ENCODE assay signal across 12 cellular contexts in genomic region chr4:145501051-145501660, GRCh38. TPM values are rescaled to one million over a fixed set of nuclear protein-coding genes. Genes with fewer than 3 reads are reported as not detected.
DNase-seq lines count a peak whose midpoint lies in the region; ATAC-seq and TF ChIP-seq lines count a peak whose summit lies in the region.
"Had no signal": no experiment of that assay in that cellular context is flagged by ENCODE, and none has a peak within 500 bp of the region (broad histone marks: within the 10 kb centered on the region; RNA-seq: fewer than 3 reads in every experiment).

No MANE protein-coding gene starts in this region.

- H3K4me1 ChIP-seq in lung (ENCODE audit: control insufficient read depth in 2 of 2, insufficient read depth in 2 of 2, low read length in 2 of 2) (peaks cover 8 to 18% of the 10 kb centered on the region in 2 donors), aorta (ENCODE audit: control insufficient read depth in 1 of 2, insufficient read depth in 2 of 2, low read length in 2 of 2) (peaks cover 0 to 13% of the 10 kb centered on the region in 2 donors), trophoblast cell (ENCODE audit: control insufficient read depth in 1 of 2, insufficient read depth in 2 of 2, low read length in 2 of 2) (peaks cover 0 to 2% of the 10 kb centered on the region in 2 experiments)

- H3K4me3 ChIP-seq in lung: no peak overlapping the region
- no peak overlapping the region for H3K4me3 ChIP-seq in aorta (ENCODE audit: low read length in 2 of 2)
- H3K4me3 ChIP-seq in trophoblast cell (ENCODE audit: low read depth, low read length): no peak overlapping the region
- H3K4me3 ChIP-seq: skin epidermis had no signal

- no peaks in the 10 kb centered on the region for H3K27me3 ChIP-seq in lung (ENCODE audit: control insufficient read depth, insufficient read depth)
- no peaks in the 10 kb centered on the region for H3K27me3 ChIP-seq in aorta (ENCODE audit: control insufficient read depth in 1 of 2, insufficient read depth in 2 of 2, low read length in 1 of 2)
- H3K27me3 ChIP-seq in trophoblast cell (ENCODE audit: insufficient read depth, low read length): no peaks in the 10 kb centered on the region
- H3K27me3 ChIP-seq: foreskin keratinocyte had no signal

- no peak overlapping the region for H4K91ac ChIP-seq in trophoblast cell (ENCODE audit: low read depth, low read length)

- no peak overlapping the region for H3K9ac ChIP-seq in trophoblast cell (ENCODE audit: low read length)

- no peak overlapping the region for H3K14ac ChIP-seq in trophoblast cell (ENCODE audit: low read length)

- peak overlapping the region in 1 of 2 donors; percentile 9 for H3K27ac ChIP-seq in lung (ENCODE audit: low read depth in 1 of 2, low read length in 1 of 2)
- no peak overlapping the region for H3K27ac ChIP-seq in aorta (ENCODE audit: low read depth in 1 of 2, low read length in 2 of 2)
- H3K27ac ChIP-seq in trophoblast cell (ENCODE audit: low read depth, low read length): no peak overlapping the region
- H3K27ac ChIP-seq: foreskin keratinocyte had no signal

- no peak overlapping the region for H3K4ac ChIP-seq in trophoblast cell (ENCODE audit: low read depth, low read length)

- H3K36me3 ChIP-seq in lung (ENCODE audit: control insufficient read depth in 2 of 2, insufficient read depth in 2 of 2, low read length in 2 of 2) (no peaks in the 10 kb centered on the region), aorta (ENCODE audit: control insufficient read depth in 1 of 2, insufficient read depth in 2 of 2, low read length in 1 of 2) (no peaks in the 10 kb centered on the region), trophoblast cell (ENCODE audit: control insufficient read depth in 1 of 2, insufficient read depth in 2 of 2, low read length in 2 of 2) (no peaks in the 10 kb centered on the region)

- no peaks in the 10 kb centered on the region for H3K9me3 ChIP-seq in lung (ENCODE audit: control insufficient read depth in 2 of 2, insufficient read depth in 1 of 2, low read length in 1 of 2)
- H3K9me3 ChIP-seq in aorta (ENCODE audit: control insufficient read depth, low read length): no peaks in the 10 kb centered on the region
- no peaks in the 10 kb centered on the region for H3K9me3 ChIP-seq in trophoblast cell (ENCODE audit: insufficient read depth, low read depth, low read length)

- H2BK12ac ChIP-seq in trophoblast cell (ENCODE audit: low read length): no peak overlapping the region

- no peak overlapping the region for H4K12ac ChIP-seq in trophoblast cell (ENCODE audit: low read depth, low read length)

- ATAC-seq in GM18867 (IDR thresholded peaks at IDR 0.05; ENCODE audit: unreplicated experiment) (peak; percentile 53), GM21619 (IDR thresholded peaks at IDR 0.05; ENCODE audit: unreplicated experiment) (peak; percentile 44), HG03354 (IDR thresholded peaks at IDR 0.05; ENCODE audit: poor library complexity, severe bottlenecking, unreplicated experiment) (peak; percentile 76), lung (ENCODE audit: insufficient read depth, low FRiP score) (peak; percentile 21), aorta (ENCODE audit: low FRiP score) (no peak)
- ATAC-seq: activated T-cell treated with anti-CD3 and anti-CD28 coated beads, Interleukin-2, amount 50 U/mL, for 72 hours; foreskin keratinocyte had no signal

- H4K8ac ChIP-seq in trophoblast cell (ENCODE audit: low read depth, low read length): no peak overlapping the region

- H3K4me2 ChIP-seq in trophoblast cell (ENCODE audit: low read length): no peak overlapping the region

- H2BK120ac ChIP-seq in trophoblast cell (ENCODE audit: insufficient read depth, low read length, poor library complexity): no peak overlapping the region

- H3K79me2 ChIP-seq in trophoblast cell (ENCODE audit: control insufficient read depth, insufficient read depth, low read length, poor library complexity): no peaks in the 10 kb centered on the region

- no peak overlapping the region for H3K23ac ChIP-seq in trophoblast cell (ENCODE audit: low read length)

- intact Hi-C loops in aorta (cut with DNase I): loop anchor here in 1 of 2 donors (5.0 to 10.0 kb wide), 2 partner anchors 56 to 114 kb away; partner anchors contain the start of gene MMAA

- 42 to 58% methylated on average over 3 of the region's 3 CpGs for WGBS in lung, 2 donors
- 90 to 93% methylated on average over 3 of the region's 3 CpGs for WGBS in aorta, 2 donors
- WGBS in trophoblast cell (ENCODE audit: extremely low coverage, insufficient coverage, insufficient read length): no CpG with 5 or more reads among the region's 3 CpGs

- TF ChIP-seq CTCF in lung (IDR thresholded peaks at IDR 0.05; ENCODE audit: control extremely low read depth, extremely low read depth): no peak

- no peak overlapping the region for H2AK5ac ChIP-seq in trophoblast cell (ENCODE audit: low read length)

- no peaks in the 10 kb centered on the region for H3K79me1 ChIP-seq in trophoblast cell (ENCODE audit: low read length)

- no peak overlapping the region for H2AFZ ChIP-seq in trophoblast cell (ENCODE audit: insufficient read depth, low read length, poor library complexity)

- no peak for DNase-seq in lung (ENCODE audit: low spot score)
- no peak for DNase-seq in aorta
- DNase-seq in GM03348 (ENCODE audit: low spot score): no peak
- DNase-seq in trophoblast cell: no peak
- no peak for DNase-seq in activated gamma-delta T cell treated with Interleukin-2 at 50 U/mL for 16 hours
- DNase-seq: activated T-cell treated with anti-CD3 and anti-CD28 coated beads, Interleukin-2, amount 50 U/mL, for 72 hours; foreskin keratinocyte; MV-4-11 had no signal

- H3K18ac ChIP-seq in trophoblast cell (ENCODE audit: low read length): no peak overlapping the region

- no peak overlapping the region for H2BK5ac ChIP-seq in trophoblast cell (ENCODE audit: low read depth, low read length, poor library complexity)

RNA-seq across cellular contexts. Expression of gene SMAD1, which starts 19.5 kb away (rescaled TPM):
- 10 to 100 TPM; 25.2 to 50.3 TPM for total RNA-seq in lung
- polyA plus RNA-seq in lung: 10 to 100 TPM in 1 of 2 donors, 1 to 10 TPM in 1; 3.7 to 14.5 TPM
- 10 to 100 TPM; 18.1 to 40.0 TPM for total RNA-seq in aorta
- 1 to 10 TPM; 4.8 to 5.2 TPM for polyA plus RNA-seq in aorta
- polyA plus RNA-seq in trophoblast cell (2013): 11.9 and 12.9 TPM in 2 replicates
